ENCODE assay signal across 31 cellular contexts in genomic region chr15:98951004-98951403, GRCh38. TPM values are rescaled to one million over a fixed set of nuclear protein-coding genes. Genes with fewer than 3 reads are reported as not detected.
DNase-seq lines count a peak whose midpoint lies in the region; ATAC-seq and TF ChIP-seq lines count a peak whose summit lies in the region.
"Had no signal": no experiment of that assay in that cellular context is flagged by ENCODE, and none has a peak within 500 bp of the region (broad histone marks: within the 10 kb centered on the region; RNA-seq: fewer than 3 reads in every experiment).

No MANE protein-coding gene starts in this region.

- CTCF ChIA-PET in activated CD4-positive, alpha-beta memory T cell treated with anti-CD3 and anti-CD28 coated beads, Interleukin-2, amount 10 ng/mL, durations not matched to agents 7 days and 5 days (lab: Charles Lee), result no interaction called here

- H3K27ac Mint-ChIP-seq in activated T-cell treated with anti-CD3 and anti-CD28 coated beads, Interleukin-2, amount 50 U/mL, for 24 hours, result peak overlapping the region; percentile 33
- H3K27ac Mint-ChIP-seq in activated T-cell treated with anti-CD3 and anti-CD28 coated beads, Interleukin-2, amount 50 U/mL, for 72 hours, result no peak overlapping the region
- H3K27ac Mint-ChIP-seq in immature natural killer cell, result peak overlapping the region in 4 of 6 donors; percentile 15 to 93 (median 48)
- H3K27ac Mint-ChIP-seq in activated CD4-positive, alpha-beta memory T cell treated with anti-CD3 and anti-CD28 coated beads, Interleukin-2, amount 10 ng/mL, durations not matched to agents 7 days and 5 days, result no peak overlapping the region
- H3K27ac Mint-ChIP-seq in stimulated activated effector memory CD8-positive, alpha-beta T cell treated with anti-CD3 and anti-CD28 coated beads, Interleukin-12 subunit alpha, Interleukin-12 subunit beta, amount 100 ng/mL, for 72 hours, result no peak overlapping the region
- H3K27ac Mint-ChIP-seq: activated CD4-positive, alpha-beta T cell treated with anti-CD3 and anti-CD28 coated beads for 36 hours; activated naive CD8-positive, alpha-beta T cell treated with anti-CD3 and anti-CD28 coated beads, Interleukin-2, amount 10 ng/mL, durations not matched to agents 7 days and 5 days; natural killer cell treated with Interleukin-12 subunit alpha and Interleukin-12 subunit beta and Interleukin-15 and Interleukin-18, amount 100 ng/mL, for 72 hours; type B pancreatic cell had no signal

- peaks cover 54% of the 10 kb centered on the region for H3K36me3 Mint-ChIP-seq in activated T-cell treated with anti-CD3 and anti-CD28 coated beads, Interleukin-2, amount 50 U/mL, for 24 hours (ENCODE audit: low read depth)
- peaks cover 0 to 6% of the 10 kb centered on the region in 2 donors for H3K36me3 Mint-ChIP-seq in activated T-cell treated with anti-CD3 and anti-CD28 coated beads, Interleukin-2, amount 50 U/mL, for 72 hours (ENCODE audit: insufficient read depth in 2 of 2)
- H3K36me3 Mint-ChIP-seq in immature natural killer cell, result peaks cover 6 to 10% (median 6%) of the 10 kb centered on the region in 3 donors
- no peaks in the 10 kb centered on the region for H3K36me3 Mint-ChIP-seq in activated CD4-positive, alpha-beta memory T cell treated with anti-CD3 and anti-CD28 coated beads, Interleukin-2, amount 10 ng/mL, durations not matched to agents 7 days and 5 days (ENCODE audit: low read depth)
- H3K36me3 Mint-ChIP-seq in stimulated activated effector memory CD8-positive, alpha-beta T cell treated with anti-CD3 and anti-CD28 coated beads, Interleukin-12 subunit alpha, Interleukin-12 subunit beta, amount 100 ng/mL, for 72 hours, result no peaks in the 10 kb centered on the region
- H3K36me3 Mint-ChIP-seq: natural killer cell treated with Interleukin-12 subunit alpha and Interleukin-12 subunit beta and Interleukin-15 and Interleukin-18, amount 100 ng/mL, for 72 hours had no signal

- H3K27me3 Mint-ChIP-seq in activated T-cell treated with anti-CD3 and anti-CD28 coated beads, Interleukin-2, amount 50 U/mL, for 24 hours, result no peaks in the 10 kb centered on the region
- no peaks in the 10 kb centered on the region for H3K27me3 Mint-ChIP-seq in activated T-cell treated with anti-CD3 and anti-CD28 coated beads, Interleukin-2, amount 50 U/mL, for 72 hours (ENCODE audit: low read depth)
- H3K27me3 Mint-ChIP-seq in immature natural killer cell (ENCODE audit: low read depth in 3 of 3), result peaks cover 10 to 19% (median 12%) of the 10 kb centered on the region in 3 donors
- no peaks in the 10 kb centered on the region for H3K27me3 Mint-ChIP-seq in activated CD4-positive, alpha-beta memory T cell treated with anti-CD3 and anti-CD28 coated beads, Interleukin-2, amount 10 ng/mL, durations not matched to agents 7 days and 5 days
- H3K27me3 Mint-ChIP-seq: activated CD4-positive, alpha-beta T cell treated with anti-CD3 and anti-CD28 coated beads for 36 hours; activated naive CD8-positive, alpha-beta T cell treated with anti-CD3 and anti-CD28 coated beads, Interleukin-2, amount 10 ng/mL, durations not matched to agents 7 days and 5 days; natural killer cell treated with Interleukin-12 subunit alpha and Interleukin-12 subunit beta and Interleukin-15 and Interleukin-18, amount 100 ng/mL, for 72 hours; type B pancreatic cell had no signal

- intact Hi-C loops in sigmoid colon (cut with DNase I) (no loop called here), dorsolateral prefrontal cortex (cut with DNase I) (no loop called here)

- WGBS in sigmoid colon, 2 donors, result 91 to 94% methylated on average over 7 of the region's 7 CpGs

- peak overlapping the region; percentile 80 to 92 (median 84) for H3K27ac ChIP-seq in sigmoid colon
- H3K27ac ChIP-seq in dorsolateral prefrontal cortex, result peak overlapping the region in 13 of 59 donors; percentile 13 to 54 (median 31)
- H3K27ac ChIP-seq: GM23248 had no signal

- no peak overlapping the region for H3K4me3 Mint-ChIP-seq in activated T-cell treated with anti-CD3 and anti-CD28 coated beads, Interleukin-2, amount 50 U/mL, for 24 hours
- H3K4me3 Mint-ChIP-seq in activated T-cell treated with anti-CD3 and anti-CD28 coated beads, Interleukin-2, amount 50 U/mL, for 72 hours, result no peak overlapping the region
- peak overlapping the region in 1 of 5 donors; percentile 29 for H3K4me3 Mint-ChIP-seq in immature natural killer cell
- no peak overlapping the region for H3K4me3 Mint-ChIP-seq in activated CD4-positive, alpha-beta memory T cell treated with anti-CD3 and anti-CD28 coated beads, Interleukin-2, amount 10 ng/mL, durations not matched to agents 7 days and 5 days
- H3K4me3 Mint-ChIP-seq in stimulated activated effector memory CD8-positive, alpha-beta T cell treated with anti-CD3 and anti-CD28 coated beads, Interleukin-12 subunit alpha, Interleukin-12 subunit beta, amount 100 ng/mL, for 72 hours, result no peak overlapping the region
- H3K4me3 Mint-ChIP-seq: activated CD4-positive, alpha-beta T cell treated with anti-CD3 and anti-CD28 coated beads for 36 hours; activated naive CD8-positive, alpha-beta T cell treated with anti-CD3 and anti-CD28 coated beads, Interleukin-2, amount 10 ng/mL, durations not matched to agents 7 days and 5 days; CD14-positive monocyte; natural killer cell treated with Interleukin-12 subunit alpha and Interleukin-12 subunit beta and Interleukin-15 and Interleukin-18, amount 100 ng/mL, for 72 hours; type B pancreatic cell had no signal

- no peaks in the 10 kb centered on the region for H3K9me3 ChIP-seq in sigmoid colon
- H3K9me3 ChIP-seq: heart left ventricle, Peyer's patch had no signal

- DNase-seq in activated T-cell treated with anti-CD3 and anti-CD28 coated beads, Interleukin-2, amount 50 U/mL, for 24 hours, result no peak
- no peak for DNase-seq in activated T-cell treated with anti-CD3 and anti-CD28 coated beads, Interleukin-2, amount 50 U/mL, for 72 hours
- DNase-seq in immature natural killer cell (no peak), sigmoid colon (no peak), NCI-H1436 treated with DMSO at 0.1 percent for 48 hours (lab: John Stamatoyannopoulos, UW) (no peak), dorsolateral prefrontal cortex (no peak)
- DNase-seq in activated CD4-positive, alpha-beta memory T cell treated with anti-CD3 and anti-CD28 coated beads, Interleukin-2, amount 10 ng/mL, durations not matched to agents 7 days and 5 days, result no peak
- DNase-seq in stimulated activated effector memory CD8-positive, alpha-beta T cell treated with anti-CD3 and anti-CD28 coated beads, Interleukin-12 subunit alpha, Interleukin-12 subunit beta, amount 100 ng/mL, for 72 hours (ENCODE audit: low spot score in 2 of 2), result no peak
- DNase-seq: 8988T; activated CD4-positive, alpha-beta T cell treated with anti-CD3 and anti-CD28 coated beads for 36 hours; activated gamma-delta T cell; activated naive CD8-positive, alpha-beta T cell treated with anti-CD3 and anti-CD28 coated beads, Interleukin-2, amount 10 ng/mL, durations not matched to agents 7 days and 5 days; activated T-cell treated with anti-CD3 and anti-CD28 coated beads, Interleukin-2, amount 50 U/mL, for 1 hour; cortex of kidney; erythroblast; foreskin fibroblast; GM23248; heart left ventricle; left colon; NCI-H146; NCI-H2107; Peyer's patch; stimulated activated CD4-positive, alpha-beta T cell treated with anti-CD3 and anti-CD28 coated beads, Interleukin-2, amount 100 ng/mL, for 24 hours had no signal

- no peak for TF ChIP-seq EP300 in sigmoid colon (IDR thresholded peaks at IDR 0.05)

- H3K4me3 ChIP-seq in sigmoid colon (no peak overlapping the region), dorsolateral prefrontal cortex (no peak overlapping the region)
- H3K4me3 ChIP-seq: GM23248, heart left ventricle, Peyer's patch had no signal

- POLR2A ChIA-PET in activated CD4-positive, alpha-beta memory T cell treated with anti-CD3 and anti-CD28 coated beads, Interleukin-2, amount 10 ng/mL, durations not matched to agents 7 days and 5 days (lab: Charles Lee), result no interaction called here

- H3K36me3 ChIP-seq in sigmoid colon, result peaks cover 9 to 35% (median 22%) of the 10 kb centered on the region in 4 donors

- TF ChIP-seq CTCF in sigmoid colon (IDR thresholded peaks at IDR 0.05), result no peak
- no peak for TF ChIP-seq CTCF in dorsolateral prefrontal cortex (IDR thresholded peaks at IDR 0.05 in 54 of 56, conservative IDR thresholded peaks at IDR 0.05 in 2 of 56; ENCODE audit: low read depth in 1 of 56, partially characterized antibody in 56 of 56)

- no peak for TF ChIP-seq POLR2A in sigmoid colon (IDR thresholded peaks at IDR 0.05)

- no peaks in the 10 kb centered on the region for H3K27me3 ChIP-seq in sigmoid colon
- H3K27me3 ChIP-seq in dorsolateral prefrontal cortex, result no peaks in the 10 kb centered on the region
- H3K27me3 ChIP-seq: heart left ventricle, Peyer's patch had no signal

- H3K4me1 ChIP-seq in sigmoid colon, result peaks cover 0 to 61% (median 55%) of the 10 kb centered on the region in 4 donors

- ATAC-seq in activated T-cell treated with anti-CD3 and anti-CD28 coated beads, Interleukin-2, amount 50 U/mL, for 72 hours (replicated peaks in 1 of 2), result no peak
- no peak for ATAC-seq in stimulated activated effector memory CD8-positive, alpha-beta T cell treated with anti-CD3 and anti-CD28 coated beads, Interleukin-12 subunit alpha, Interleukin-12 subunit beta, amount 100 ng/mL, for 72 hours
- ATAC-seq: activated CD4-positive, alpha-beta T cell treated with anti-CD3 and anti-CD28 coated beads for 36 hours; heart left ventricle; left colon; natural killer cell treated with Interleukin-12 subunit alpha and Interleukin-12 subunit beta and Interleukin-15 and Interleukin-18, amount 100 ng/mL, for 72 hours had no signal

- H3K9me3 Mint-ChIP-seq in activated T-cell treated with anti-CD3 and anti-CD28 coated beads, Interleukin-2, amount 50 U/mL, for 24 hours, result no peaks in the 10 kb centered on the region
- H3K9me3 Mint-ChIP-seq in activated T-cell treated with anti-CD3 and anti-CD28 coated beads, Interleukin-2, amount 50 U/mL, for 72 hours, result no peaks in the 10 kb centered on the region
- H3K9me3 Mint-ChIP-seq in immature natural killer cell, result no peaks in the 10 kb centered on the region
- H3K9me3 Mint-ChIP-seq in activated CD4-positive, alpha-beta memory T cell treated with anti-CD3 and anti-CD28 coated beads, Interleukin-2, amount 10 ng/mL, durations not matched to agents 7 days and 5 days, result no peaks in the 10 kb centered on the region
- no peaks in the 10 kb centered on the region for H3K9me3 Mint-ChIP-seq in stimulated activated effector memory CD8-positive, alpha-beta T cell treated with anti-CD3 and anti-CD28 coated beads, Interleukin-12 subunit alpha, Interleukin-12 subunit beta, amount 100 ng/mL, for 72 hours
- H3K9me3 Mint-ChIP-seq: activated naive CD8-positive, alpha-beta T cell treated with anti-CD3 and anti-CD28 coated beads, Interleukin-2, amount 10 ng/mL, durations not matched to agents 7 days and 5 days; CD14-positive monocyte; natural killer cell treated with Interleukin-12 subunit alpha and Interleukin-12 subunit beta and Interleukin-15 and Interleukin-18, amount 100 ng/mL, for 72 hours; type B pancreatic cell had no signal

- H3K4me1 Mint-ChIP-seq in activated T-cell treated with anti-CD3 and anti-CD28 coated beads, Interleukin-2, amount 50 U/mL, for 24 hours (ENCODE audit: low read depth), result peaks cover 24% of the 10 kb centered on the region
- peaks cover 20% of the 10 kb centered on the region for H3K4me1 Mint-ChIP-seq in activated T-cell treated with anti-CD3 and anti-CD28 coated beads, Interleukin-2, amount 50 U/mL, for 72 hours (ENCODE audit: low read depth)
- peaks cover 39 to 50% of the 10 kb centered on the region in 2 donors for H3K4me1 Mint-ChIP-seq in immature natural killer cell
- H3K4me1 Mint-ChIP-seq in activated CD4-positive, alpha-beta memory T cell treated with anti-CD3 and anti-CD28 coated beads, Interleukin-2, amount 10 ng/mL, durations not matched to agents 7 days and 5 days, result peaks cover 21% of the 10 kb centered on the region
- H3K4me1 Mint-ChIP-seq in stimulated activated effector memory CD8-positive, alpha-beta T cell treated with anti-CD3 and anti-CD28 coated beads, Interleukin-12 subunit alpha, Interleukin-12 subunit beta, amount 100 ng/mL, for 72 hours, result peaks cover 17% of the 10 kb centered on the region

RNA-seq across cellular contexts. Expression of gene PGPEP1L, which starts 56.6 kb away (rescaled TPM):
- not detected for total RNA-seq in activated T-cell treated with anti-CD3 and anti-CD28 coated beads, Interleukin-2, amount 50 U/mL, for 72 hours
- polyA plus RNA-seq in immature natural killer cell (not detected), sigmoid colon (not detected)
- total RNA-seq in sigmoid colon (under 1 TPM in 2 of 4 donors, not detected in 2; 0.36 to 0.54 TPM), dorsolateral prefrontal cortex (1 to 10 TPM in 66 of 120 experiments, under 1 TPM in 41, not detected in 13; 0.36 to 3.0 (median 1.2) TPM)
- total RNA-seq in activated CD4-positive, alpha-beta memory T cell treated with anti-CD3 and anti-CD28 coated beads, Interleukin-2, amount 10 ng/mL, durations not matched to agents 7 days and 5 days, result not detected
- total RNA-seq: activated CD4-positive, alpha-beta T cell treated with anti-CD3 and anti-CD28 coated beads for 36 hours; activated naive CD8-positive, alpha-beta T cell treated with anti-CD3 and anti-CD28 coated beads, Interleukin-2, amount 10 ng/mL, durations not matched to agents 7 days and 5 days; astrocyte; Daoy; GM23248; left colon; LHCN-M2; lung microvascular endothelial cell; natural killer cell treated with Interleukin-12 subunit alpha and Interleukin-12 subunit beta and Interleukin-15 and Interleukin-18, amount 100 ng/mL, for 72 hours; osteoblast; Peyer's patch had no signal
- polyA plus RNA-seq: CD14-positive monocyte, GM23248 had no signal

Comparison
In these comparisons a context has a peak if more than half of its experiments do, and no peak if none do; other contexts are left out.
1. H3K27ac Mint-ChIP-seq: peak in activated T-cell treated with anti-CD3 and anti-CD28 coated beads, Interleukin-2, amount 50 U/mL, for 24 hours (single experiment) and immature natural killer cell (4 of 6); none in activated T-cell treated with anti-CD3 and anti-CD28 coated beads, Interleukin-2, amount 50 U/mL, for 72 hours (single experiment), activated CD4-positive, alpha-beta memory T cell treated with anti-CD3 and anti-CD28 coated beads, Interleukin-2, amount 10 ng/mL, durations not matched to agents 7 days and 5 days (single experiment) and stimulated activated effector memory CD8-positive, alpha-beta T cell treated with anti-CD3 and anti-CD28 coated beads, Interleukin-12 subunit alpha, Interleukin-12 subunit beta, amount 100 ng/mL, for 72 hours (single experiment).